ENCODE assay signal across 12 cellular contexts in the genomic region with DNA sequence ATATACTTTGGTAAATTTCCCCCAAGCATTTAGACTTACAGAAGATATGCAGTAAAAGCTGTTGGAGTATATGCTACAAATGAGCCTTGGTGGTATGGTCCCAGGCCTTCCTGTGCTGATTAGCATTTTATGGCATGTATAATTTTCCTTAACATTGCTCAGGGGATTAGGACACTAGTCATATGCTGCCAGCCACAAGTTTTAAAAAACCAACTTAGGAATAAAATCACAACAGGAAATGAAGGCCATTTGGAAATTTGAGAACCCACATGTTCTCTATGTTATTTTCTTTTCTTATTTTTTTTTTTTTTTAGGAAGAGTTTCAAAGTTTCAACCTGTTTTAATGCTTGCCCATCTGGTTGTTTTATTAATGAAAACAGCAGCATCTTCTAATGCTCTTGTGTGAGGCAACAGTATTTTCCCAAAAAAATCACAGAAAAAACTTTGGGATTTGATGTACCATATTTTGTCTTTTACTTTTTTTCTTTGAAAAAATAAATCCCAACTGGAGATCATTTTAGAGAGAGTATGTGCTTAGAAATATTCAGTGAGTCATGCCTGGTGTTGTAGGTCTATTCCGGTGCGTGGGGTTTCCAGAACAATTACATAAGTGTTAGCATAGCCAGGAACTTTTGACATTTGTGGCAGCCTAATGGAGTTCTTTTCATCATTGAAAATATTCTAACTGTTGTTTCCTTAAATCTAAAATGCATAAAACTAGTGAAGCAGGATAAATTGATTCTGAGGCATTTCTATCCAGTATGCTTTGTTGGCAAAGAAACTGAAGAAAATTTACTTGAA. TPM values are rescaled to one million over a fixed set of nuclear protein-coding genes. Genes with fewer than 3 reads are reported as not detected.
A peak's percentile ranks its signal among the peaks of the same experiment; 100 is the strongest.
DNase-seq lines count a peak whose midpoint lies in the region; ATAC-seq and TF ChIP-seq lines count a peak whose summit lies in the region.
"Had no signal": no experiment of that assay in that cellular context is flagged by ENCODE, and none has a peak within 500 bp of the region (broad histone marks: within the 10 kb centered on the region; RNA-seq: fewer than 3 reads in every experiment).

No MANE protein-coding gene starts in this region.

- ATAC-seq in GM21717 (IDR thresholded peaks at IDR 0.05; ENCODE audit: unreplicated experiment) (no peak), HG03460 (IDR thresholded peaks at IDR 0.05; ENCODE audit: unreplicated experiment) (no peak)

- TF ChIP-seq CTCF in nephron (IDR thresholded peaks at IDR 0.05; ENCODE audit: unreplicated experiment in 3 of 3), result no peak

- H3K36me3 Mint-ChIP-seq in nephron (ENCODE audit: low read depth), result peaks cover 7% of the 10 kb centered on the region

- no peaks in the 10 kb centered on the region for H3K9me3 ChIP-seq in SK-N-MC (ENCODE audit: low read depth, low read length)

- DNase-seq in Caki2 (ENCODE audit: low read depth) (peak; percentile 38), SK-N-MC (ENCODE audit: low read depth, low spot score) (peak; percentile 79), fibroblast of peridontal ligament (ENCODE audit: extremely low read depth) (peak; percentile 76), activated gamma-delta T cell (lab: John Stamatoyannopoulos, UW) (no peak), erythroblast (lab: John Stamatoyannopoulos, UW) (no peak)
- DNase-seq: activated T-cell treated with anti-CD3 and anti-CD28 coated beads for 4 hours, NCI-H1436, nephron progenitor cell had no signal

- peaks cover 26% of the 10 kb centered on the region for H3K4me1 Mint-ChIP-seq in nephron

- TF ChIP-seq POLR2A in erythroblast (IDR thresholded peaks at IDR 0.05; ENCODE audit: low read length), result no peak

- no peaks in the 10 kb centered on the region for H3K9me3 Mint-ChIP-seq in nephron

- in situ Hi-C loops in Caki2 (cut with HindIII; ENCODE audit: low pct_unique_long_range_greater_than_20kb, low sequenced_read_pairs), result no loop called here

- H3K27me3 Mint-ChIP-seq in nephron (ENCODE audit: low read depth), result no peaks in the 10 kb centered on the region

- no peak overlapping the region for H3K9ac ChIP-seq in SK-N-MC (ENCODE audit: insufficient read length)

- peak overlapping the region in 2 of 3 experiments; percentile 46 to 74 for H3K27ac Mint-ChIP-seq in nephron
- H3K27ac Mint-ChIP-seq: nephron progenitor cell had no signal

- no peak overlapping the region for H3K4me3 Mint-ChIP-seq in nephron
- H3K4me3 Mint-ChIP-seq: nephron progenitor cell had no signal

- H3K4me3 ChIP-seq in SK-N-MC, result peak overlapping the region; percentile 47

- H3K27ac ChIP-seq in SK-N-MC, result peak overlapping the region; percentile 69; the same call in 1 of the 2 replicates
- H3K27ac ChIP-seq: C4-2B had no signal

- H3K36me3 ChIP-seq in SK-N-MC (ENCODE audit: insufficient read depth, low read length), result no peaks in the 10 kb centered on the region

RNA-seq across cellular contexts. Expression of a gene that starts 21.7 kb away (rescaled TPM):
- total RNA-seq in Caki2 (2014; rRNA removed; shearing (Covaris generic); ENCODE audit: low replicate concordance), result 24.3 and 24.4 TPM in 2 replicates

Comparison
In these comparisons a context has a peak if more than half of its experiments do, and no peak if none do; other contexts are left out.
1. DNase-seq: peak in Caki2 (single experiment), SK-N-MC (single experiment) and fibroblast of peridontal ligament (single experiment); none in activated gamma-delta T cell (single experiment) and erythroblast (0 of 2).